In the genomic region with DNA sequence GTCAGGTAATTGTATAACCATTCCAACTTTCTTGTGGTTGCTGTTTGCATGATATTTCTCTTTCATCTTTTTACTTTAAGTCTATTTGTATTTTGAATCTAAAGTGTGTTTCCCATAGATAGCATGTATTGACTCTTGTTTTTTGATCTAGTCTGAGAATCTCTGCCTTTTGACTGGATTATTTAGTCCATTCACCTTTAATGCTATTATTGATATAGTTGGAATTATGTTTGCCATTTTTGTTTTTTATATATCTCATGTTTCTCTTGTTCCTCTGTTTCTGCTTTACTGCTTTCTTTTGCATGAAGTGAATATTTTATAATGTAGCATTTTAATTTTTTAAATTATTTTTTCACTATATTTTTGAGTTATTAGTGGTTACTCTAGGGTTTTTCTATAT, we compare ENCODE assay signal across 26 cellular contexts.
"Had no signal": no experiment of that assay in that cellular context is flagged by ENCODE, and none has a peak within 500 bp of the region (broad histone marks: within the 10 kb centered on the region; RNA-seq: fewer than 3 reads in every experiment).

No MANE protein-coding gene starts in this region.

- H3K4me1 ChIP-seq: adrenal gland, ascending aorta, body of pancreas, breast epithelium had no signal

- DNase-seq: activated effector memory CD4-positive, alpha-beta T cell treated with anti-CD3 and anti-CD28 coated beads, Interleukin-2, amount 50 U/mL, for 16 hours; activated effector memory CD4-positive, alpha-beta T cell treated with Interleukin-2 at 50 U/mL for 16 hours; activated gamma-delta T cell; activated gamma-delta T cell treated with Interleukin-2 at 50 U/mL for 16 hours; activated naive CD4-positive, alpha-beta T cell; activated naive CD4-positive, alpha-beta T cell treated with anti-CD3 and anti-CD28 coated beads, Interleukin-2, amount 50 U/mL, for 16 hours; activated naive CD4-positive, alpha-beta T cell treated with Interleukin-2 at 50 U/mL for 16 hours; activated naive CD8-positive, alpha-beta T cell treated with anti-CD3 and anti-CD28 coated beads for 36 hours; activated naive CD8-positive, alpha-beta T cell treated with anti-CD3 and anti-CD28 coated beads, Interleukin-2, amount 10 ng/mL, durations not matched to agents 7 days and 5 days; activated naive CD8-positive, alpha-beta T cell treated with anti-CD3 and anti-CD28 coated beads, Interleukin-2, amount 50 U/mL, for 24 hours; activated T-cell treated with anti-CD3 and anti-CD28 coated beads, Interleukin-2, amount 50 U/mL, for 1 hour; activated T-cell treated with anti-CD3 and anti-CD28 coated beads, Interleukin-2, amount 50 U/mL, for 24 hours; activated T-cell treated with anti-CD3 and anti-CD28 coated beads, Interleukin-2, amount 50 U/mL, for 4 hours; activated T-cell treated with anti-CD3 and anti-CD28 coated beads, Interleukin-2, amount 50 U/mL, for 48 hours; amniotic stem cell; amygdala; anterior cingulate cortex; caudate nucleus; central memory CD4-positive, alpha-beta T cell; cerebellar nuclear complex had no signal

- H3K36me3 ChIP-seq: adrenal gland, ascending aorta, brain microvascular endothelial cell, breast epithelium, cardiac muscle cell had no signal

- H3K27ac ChIP-seq: adrenal gland, ascending aorta, body of pancreas, brain microvascular endothelial cell, breast epithelium, cardiac muscle cell had no signal

- H3K4me3 ChIP-seq: adrenal gland, ascending aorta, body of pancreas, breast epithelium, cardiac muscle cell had no signal

- H3K9me3 ChIP-seq: adrenal gland, body of pancreas had no signal

- H3K27me3 ChIP-seq: adrenal gland, ascending aorta, body of pancreas, brain microvascular endothelial cell, breast epithelium, cardiac muscle cell had no signal
